Comparison of ENCODE assay signal across 23 cellular contexts in the genomic region with DNA sequence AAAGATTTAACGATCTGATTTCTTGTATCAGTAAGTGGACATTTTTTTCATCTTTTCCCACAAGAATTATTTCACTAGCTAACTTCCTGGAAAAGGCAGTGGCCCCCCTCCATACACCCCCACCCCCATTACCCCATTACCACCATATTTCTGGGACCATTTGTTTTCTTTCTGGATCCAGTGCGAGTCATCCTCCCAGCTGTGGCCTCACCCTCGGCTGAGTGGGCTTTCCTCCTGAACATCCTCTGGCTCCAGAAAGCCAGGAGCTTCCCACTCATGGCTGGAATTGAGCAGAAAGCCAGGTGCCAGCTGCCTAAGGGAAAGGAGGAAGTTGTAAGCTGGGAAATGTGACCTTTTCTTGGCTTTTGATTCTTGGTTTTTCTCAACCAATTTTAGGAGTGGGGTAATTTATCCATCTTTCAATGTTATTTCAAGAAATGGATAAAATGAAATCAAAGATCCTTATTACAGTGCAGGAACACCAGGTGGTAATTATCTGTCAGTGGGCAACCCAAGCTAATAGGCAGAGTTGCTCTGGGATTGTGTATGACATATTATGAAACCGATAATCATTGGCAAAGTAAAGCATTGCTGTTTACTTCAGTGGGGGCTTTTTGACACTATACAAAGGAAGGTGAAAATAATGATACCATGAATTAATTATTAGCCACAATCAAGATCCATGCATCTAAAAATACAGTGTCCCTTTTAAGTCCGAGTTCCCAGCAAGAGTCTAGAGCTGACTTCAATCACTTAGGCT.
DNase-seq lines count a peak whose midpoint lies in the region; ATAC-seq, FAIRE-seq and TF ChIP-seq lines count a peak whose summit lies in the region.
"Had no signal": no experiment of that assay in that cellular context is flagged by ENCODE, and none has a peak within 500 bp of the region (broad histone marks: within the 10 kb centered on the region; RNA-seq: fewer than 3 reads in every experiment).

No MANE protein-coding gene starts in this region.

- TF ChIP-seq POLR2A in H54 (IDR thresholded peaks at IDR 0.05; ENCODE audit: low read depth, low read length), result no peak

- TF ChIP-seq CTCF in fibroblast of the aortic adventitia (IDR thresholded peaks at IDR 0.05; ENCODE audit: insufficient read depth, low read length) (no peak), Calu3 (IDR thresholded peaks at IDR 0.05; ENCODE audit: unreplicated experiment) (no peak), colonic mucosa (IDR thresholded peaks at IDR 0.05) (no peak)

- FAIRE-seq in H54 (lab: Jason Lieb, UNC), result peak; percentile 89
- FAIRE-seq: G401.6, HepG2 had no signal

- no peak overlapping the region for H3K27ac Mint-ChIP-seq in Calu3 (ENCODE audit: unreplicated experiment)
- H3K27ac Mint-ChIP-seq in activated CD8-positive, alpha-beta memory T cell treated with anti-CD3 and anti-CD28 coated beads, Interleukin-2, amount 10 ng/mL, durations not matched to agents 7 days and 5 days, result no peak overlapping the region
- H3K27ac Mint-ChIP-seq: activated CD4-positive, alpha-beta memory T cell treated with anti-CD3 and anti-CD28 coated beads for 36 hours; activated naive CD8-positive, alpha-beta T cell; mesothelial cell of epicardium; stimulated activated naive CD8-positive, alpha-beta T cell treated with anti-CD3 and anti-CD28 coated beads, Interleukin-15, Interleukin-2, amounts not matched to agents 100 ng/mL and 50 ng/mL, for 24 hours had no signal

- H3K9me3 Mint-ChIP-seq in Calu3 (ENCODE audit: low read depth, unreplicated experiment), result no peaks in the 10 kb centered on the region
- H3K9me3 Mint-ChIP-seq in activated CD8-positive, alpha-beta memory T cell treated with anti-CD3 and anti-CD28 coated beads, Interleukin-2, amount 10 ng/mL, durations not matched to agents 7 days and 5 days (ENCODE audit: low read depth), result no peaks in the 10 kb centered on the region
- H3K9me3 Mint-ChIP-seq: activated CD4-positive, alpha-beta memory T cell treated with anti-CD3 and anti-CD28 coated beads for 36 hours; activated T-cell treated with anti-CD3 and anti-CD28 coated beads, Interleukin-2, amount 50 U/mL, for 4 hours; mesothelial cell of epicardium; stimulated activated naive CD8-positive, alpha-beta T cell treated with anti-CD3 and anti-CD28 coated beads, Interleukin-15, Interleukin-2, amounts not matched to agents 100 ng/mL and 50 ng/mL, for 24 hours had no signal

- H3K9ac ChIP-seq in colonic mucosa (ENCODE audit: low read depth in 2 of 2, low read length in 2 of 2), result no peak overlapping the region

- H3K27me3 ChIP-seq in colonic mucosa, result no peaks in the 10 kb centered on the region
- H3K27me3 ChIP-seq: brain microvascular endothelial cell, dorsolateral prefrontal cortex, hepatocyte had no signal

- no peaks in the 10 kb centered on the region for H3K36me3 ChIP-seq in colonic mucosa

- CTCF ChIA-PET in Calu3 (lab: Charles Lee), result no interaction called here
- CTCF ChIA-PET in activated CD8-positive, alpha-beta memory T cell treated with anti-CD3 and anti-CD28 coated beads, Interleukin-2, amount 10 ng/mL, durations not matched to agents 7 days and 5 days (lab: Charles Lee), result interaction anchor here (0.8 kb wide), 1 partner anchor 11 kb away, joined by 3 read pairs; no protein-coding TSS in a partner anchor

- H3K36me3 Mint-ChIP-seq in Calu3 (ENCODE audit: insufficient read depth, unreplicated experiment), result peaks cover 10% of the 10 kb centered on the region
- no peaks in the 10 kb centered on the region for H3K36me3 Mint-ChIP-seq in activated CD8-positive, alpha-beta memory T cell treated with anti-CD3 and anti-CD28 coated beads, Interleukin-2, amount 10 ng/mL, durations not matched to agents 7 days and 5 days
- H3K36me3 Mint-ChIP-seq: activated CD4-positive, alpha-beta memory T cell treated with anti-CD3 and anti-CD28 coated beads for 36 hours; activated naive CD8-positive, alpha-beta T cell had no signal

- no peaks in the 10 kb centered on the region for H3K4me1 ChIP-seq in colonic mucosa

- intact Hi-C loops in Calu3 (cut with micrococcal nuclease; ENCODE audit: unreplicated experiment), result no loop called here
- intact Hi-C loops in colonic mucosa (cut with DNase I), result no loop called here
- intact Hi-C loops in cardiac septum (cut with DNase I), result loop anchor here (5.0 kb wide), 1 partner anchor 85 kb away; no protein-coding TSS in a partner anchor

- H3K27ac ChIP-seq in colonic mucosa, result no peak overlapping the region
- H3K27ac ChIP-seq: brain microvascular endothelial cell, dorsolateral prefrontal cortex, hepatocyte had no signal

- no peak overlapping the region for H3K4me3 ChIP-seq in fibroblast of the aortic adventitia (ENCODE audit: low read depth, low read length)
- H3K4me3 ChIP-seq in colonic mucosa, result no peak overlapping the region
- H3K4me3 ChIP-seq: dorsolateral prefrontal cortex, hepatocyte had no signal

- H3K9me3 ChIP-seq in colonic mucosa, result no peaks in the 10 kb centered on the region

- H3K27me3 Mint-ChIP-seq in Calu3 (ENCODE audit: unreplicated experiment), result no peaks in the 10 kb centered on the region
- H3K27me3 Mint-ChIP-seq in activated CD8-positive, alpha-beta memory T cell treated with anti-CD3 and anti-CD28 coated beads, Interleukin-2, amount 10 ng/mL, durations not matched to agents 7 days and 5 days, result peaks cover 12% of the 10 kb centered on the region
- H3K27me3 Mint-ChIP-seq: activated naive CD8-positive, alpha-beta T cell had no signal

- ATAC-seq in activated CD8-positive, alpha-beta memory T cell treated with anti-CD3 and anti-CD28 coated beads, Interleukin-2, amount 10 ng/mL, durations not matched to agents 7 days and 5 days, result no peak
- ATAC-seq: activated T-cell treated with anti-CD3 and anti-CD28 coated beads, Interleukin-2, amount 50 U/mL, for 4 hours; esophagus mucosa; HepG2; Panc1 had no signal

- DNase-seq in A172 (ENCODE audit: low spot score) (peak; percentile 31), H54 (ENCODE audit: insufficient read length, low spot score) (no peak), SHP77 (lab: John Stamatoyannopoulos, UW) (peak; percentile 45 to 55), fibroblast of the aortic adventitia (ENCODE audit: low read depth) (peak; percentile 54), Calu3 (no peak), colonic mucosa (no peak), cardiac septum (ENCODE audit: low spot score) (no peak)
- no peak for DNase-seq in activated CD8-positive, alpha-beta memory T cell treated with anti-CD3 and anti-CD28 coated beads, Interleukin-2, amount 10 ng/mL, durations not matched to agents 7 days and 5 days
- DNase-seq: activated CD4-positive, alpha-beta memory T cell treated with anti-CD3 and anti-CD28 coated beads for 36 hours; activated T-cell treated with anti-CD3 and anti-CD28 coated beads, Interleukin-2, amount 50 U/mL, for 4 hours; brain microvascular endothelial cell; dorsolateral prefrontal cortex; NCI-H1930; NCI-H526 treated with DMSO at 0.1 percent for 48 hours; retina had no signal

- no peak overlapping the region for H3K4me3 Mint-ChIP-seq in Calu3 (ENCODE audit: low read depth, unreplicated experiment)
- no peak overlapping the region for H3K4me3 Mint-ChIP-seq in activated CD8-positive, alpha-beta memory T cell treated with anti-CD3 and anti-CD28 coated beads, Interleukin-2, amount 10 ng/mL, durations not matched to agents 7 days and 5 days
- H3K4me3 Mint-ChIP-seq: activated CD4-positive, alpha-beta memory T cell treated with anti-CD3 and anti-CD28 coated beads for 36 hours; activated naive CD8-positive, alpha-beta T cell; activated T-cell treated with anti-CD3 and anti-CD28 coated beads, Interleukin-2, amount 50 U/mL, for 4 hours; mesothelial cell of epicardium; stimulated activated naive CD8-positive, alpha-beta T cell treated with anti-CD3 and anti-CD28 coated beads, Interleukin-15, Interleukin-2, amounts not matched to agents 100 ng/mL and 50 ng/mL, for 24 hours had no signal

- H3K4me1 Mint-ChIP-seq in Calu3 (ENCODE audit: low read depth, unreplicated experiment), result no peaks in the 10 kb centered on the region
- no peaks in the 10 kb centered on the region for H3K4me1 Mint-ChIP-seq in activated CD8-positive, alpha-beta memory T cell treated with anti-CD3 and anti-CD28 coated beads, Interleukin-2, amount 10 ng/mL, durations not matched to agents 7 days and 5 days

- no TSS peak for BruUV-seq in Calu3 (replicated peaks; lab: Mats Ljungman, UMichigan)

Comparison
In these comparisons a context has a peak if more than half of its experiments do, and no peak if none do; other contexts are left out.
1. DNase-seq: peak in A172 (single experiment), SHP77 (2 of 2) and fibroblast of the aortic adventitia (single experiment); none in H54 (single experiment), Calu3 (single experiment), activated CD8-positive, alpha-beta memory T cell treated with anti-CD3 and anti-CD28 coated beads, Interleukin-2, amount 10 ng/mL, durations not matched to agents 7 days and 5 days (single experiment), colonic mucosa (single experiment) and cardiac septum (single experiment).